In the genomic region with DNA sequence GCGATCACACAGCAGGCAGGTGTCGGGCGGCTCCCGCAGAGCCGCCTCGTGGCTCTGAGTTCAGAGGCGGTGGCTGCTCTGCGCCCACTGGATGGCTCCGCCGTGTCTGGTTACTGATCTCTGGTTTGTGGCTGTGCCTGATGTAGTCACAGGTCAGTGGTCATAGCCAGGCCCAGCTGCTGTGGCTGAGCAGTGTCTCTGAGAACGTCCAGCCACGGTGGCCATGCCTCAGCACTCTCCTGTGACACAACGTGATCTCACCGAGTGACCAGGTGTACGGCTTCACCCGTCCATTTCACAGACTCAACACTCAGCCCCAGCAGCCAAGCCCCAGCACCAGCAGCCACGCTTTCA, we compare ENCODE assay signal across 13 cellular contexts.
DNase-seq lines count a peak whose midpoint lies in the region; ATAC-seq and TF ChIP-seq lines count a peak whose summit lies in the region.
"Had no signal": no experiment of that assay in that cellular context is flagged by ENCODE, and none has a peak within 500 bp of the region (broad histone marks: within the 10 kb centered on the region; RNA-seq: fewer than 3 reads in every experiment).

No MANE protein-coding gene starts in this region.

- H3K27me3 Mint-ChIP-seq in brain = peaks cover 8% of the 10 kb centered on the region

- DNase-seq in NCI-H187 treated with DMSO at 0.1 percent for 48 hours (lab: John Stamatoyannopoulos, UW) (peak; percentile 59), NCI-H187 (lab: John Stamatoyannopoulos, UW) (no peak), sigmoid colon (no peak)
- DNase-seq: activated B cell treated with CpG ODN at 0.5 μM for 24 hours, NCI-H1436 had no signal

- TF ChIP-seq CTCF in brain (conservative IDR thresholded peaks at IDR 0.05) = no peak
- no peak for TF ChIP-seq CTCF in sigmoid colon (IDR thresholded peaks at IDR 0.05)

- H3K27me3 ChIP-seq in sigmoid colon = no peaks in the 10 kb centered on the region

- WGBS in sigmoid colon, 2 donors = 30 to 49% methylated on average over 17 of the region's 17 CpGs

- H3K4me1 Mint-ChIP-seq in brain = peaks cover 86% of the 10 kb centered on the region

- H3K9me3 Mint-ChIP-seq in brain = peaks cover 0 to 3% (median 0%) of the 10 kb centered on the region in 5 experiments
- H3K9me3 Mint-ChIP-seq: activated B cell treated with CpG ODN at 0.5 μM for 24 hours; activated T-helper 17 cell treated with anti-CD3 and anti-CD28 coated beads, Interleukin-2, amount 50 U/mL, for 72 hours had no signal

- H3K4me3 ChIP-seq in sigmoid colon = no peak overlapping the region

- intact Hi-C loops in sigmoid colon (cut with DNase I) = no loop called here

- H3K9me3 ChIP-seq in sigmoid colon = no peaks in the 10 kb centered on the region

- peak overlapping the region in 3 of 4 donors; percentile 32 to 57 (median 34) for H3K27ac ChIP-seq in sigmoid colon
- H3K27ac ChIP-seq: parathyroid adenoma had no signal

- ATAC-seq in HG02981 (IDR thresholded peaks at IDR 0.05; ENCODE audit: unreplicated experiment) = peak; percentile 43
- no peak for ATAC-seq in GM18867 (IDR thresholded peaks at IDR 0.05; ENCODE audit: unreplicated experiment)
- no peak for ATAC-seq in HG02938 (IDR thresholded peaks at IDR 0.05; ENCODE audit: unreplicated experiment)
- no peak for ATAC-seq in GM21447 (IDR thresholded peaks at IDR 0.05; ENCODE audit: unreplicated experiment)
- ATAC-seq: activated T-helper 17 cell treated with anti-CD3 and anti-CD28 coated beads, Interleukin-2, amount 50 U/mL, for 72 hours; left lobe of liver had no signal

- peaks cover 0 to 19% (median 0%) of the 10 kb centered on the region in 4 donors for H3K4me1 ChIP-seq in sigmoid colon
- H3K4me1 ChIP-seq: parathyroid adenoma had no signal

- no peaks in the 10 kb centered on the region for H3K36me3 Mint-ChIP-seq in brain

- no peaks in the 10 kb centered on the region for H3K36me3 ChIP-seq in sigmoid colon

- no peak for TF ChIP-seq POLR2A in sigmoid colon (IDR thresholded peaks at IDR 0.05)

- H3K27ac Mint-ChIP-seq in brain = peak overlapping the region in 4 of 5 experiments; percentile 48 to 82 (median 78)
- H3K27ac Mint-ChIP-seq: activated B cell treated with CpG ODN at 0.5 μM for 24 hours had no signal

- TF ChIP-seq EP300 in sigmoid colon (IDR thresholded peaks at IDR 0.05) = no peak

- no peak overlapping the region for H3K4me3 Mint-ChIP-seq in brain
- H3K4me3 Mint-ChIP-seq: activated B cell treated with CpG ODN at 0.5 μM for 24 hours; activated T-helper 17 cell treated with anti-CD3 and anti-CD28 coated beads, Interleukin-2, amount 50 U/mL, for 72 hours had no signal
